In the genomic region with DNA sequence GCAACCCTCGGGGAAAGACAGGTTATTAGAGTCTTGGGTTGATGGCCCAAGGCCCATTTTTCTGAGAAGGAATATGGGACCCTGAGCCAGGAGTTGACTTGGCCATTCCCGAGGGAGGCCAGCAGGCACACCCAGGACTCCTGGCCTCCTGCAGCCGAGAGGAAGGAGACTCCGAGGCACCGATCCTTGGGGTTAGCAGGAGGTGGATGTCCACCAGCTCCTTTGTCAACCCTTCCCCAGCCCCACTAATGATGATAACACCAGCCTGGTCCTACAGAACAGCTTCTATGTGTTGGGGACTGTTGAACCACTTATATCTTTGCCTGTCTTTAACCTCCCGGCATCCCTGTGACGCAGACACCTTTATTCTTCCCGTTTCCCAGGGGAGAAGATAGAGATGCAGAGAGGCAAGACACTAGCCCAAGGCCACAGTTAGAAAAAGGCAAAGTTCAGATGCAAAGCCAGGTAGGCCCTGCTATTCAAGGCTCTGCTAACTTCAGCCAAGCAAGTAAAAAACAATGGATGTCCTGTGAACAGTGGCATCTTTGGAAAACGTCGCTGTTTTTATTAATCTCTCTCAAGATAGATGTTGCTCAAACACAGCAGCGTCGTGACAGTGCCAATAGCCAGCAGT, we compare ENCODE assay signal across 10 cellular contexts.
DNase-seq lines count a peak whose midpoint lies in the region; ATAC-seq, FAIRE-seq and TF ChIP-seq lines count a peak whose summit lies in the region.
"Had no signal": no experiment of that assay in that cellular context is flagged by ENCODE, and none has a peak within 500 bp of the region (broad histone marks: within the 10 kb centered on the region; RNA-seq: fewer than 3 reads in every experiment).

No MANE protein-coding gene starts in this region.

- H3K36me3 Mint-ChIP-seq in IgD-negative memory B cell, result no peaks in the 10 kb centered on the region

- no peaks in the 10 kb centered on the region for H3K36me3 ChIP-seq in endothelial cell of umbilical vein (ENCODE audit: control insufficient read depth in 2 of 2, extremely low read depth in 1 of 2, insufficient read depth in 2 of 2, low read length in 2 of 2)
- no peaks in the 10 kb centered on the region for H3K36me3 ChIP-seq in neural cell (ENCODE audit: insufficient read depth, low read length)

- no peaks in the 10 kb centered on the region for H4K20me1 ChIP-seq in endothelial cell of umbilical vein (replicated peaks; ENCODE audit: control insufficient read depth, extremely low read depth, insufficient read depth, low read length)
- no peaks in the 10 kb centered on the region for H4K20me1 ChIP-seq in neural cell (ENCODE audit: insufficient read depth)

- BruUV-seq in endothelial cell of umbilical vein (replicated peaks; lab: Mats Ljungman, UMichigan), result no TSS peak

- no peak overlapping the region for H3K27ac Mint-ChIP-seq in IgD-negative memory B cell

- no peak overlapping the region for H3K9ac ChIP-seq in endothelial cell of umbilical vein (replicated peaks; ENCODE audit: extremely low read depth, insufficient read depth, low read length)
- peak overlapping the region; percentile 63 for H3K9ac ChIP-seq in neural cell (ENCODE audit: low read length)

- no peak for TF ChIP-seq POLR2A in endothelial cell of umbilical vein (IDR thresholded peaks at IDR 0.05; ENCODE audit: low read depth, low read length)

- POLR2A ChIA-PET in endothelial cell of umbilical vein (lab: Charles Lee), result no interaction called here

- H3K4me3 ChIP-seq in AG10803 (ENCODE audit: low read length) (peak overlapping the region; percentile 38), endothelial cell of umbilical vein (replicated peaks in 1 of 3; ENCODE audit: insufficient read depth in 1 of 3, low read depth in 1 of 3, low read length in 3 of 3) (no peak overlapping the region), neural cell (ENCODE audit: low read length) (peak overlapping the region; percentile 63)

- H3K4me2 ChIP-seq in endothelial cell of umbilical vein (ENCODE audit: insufficient read depth, low read length), result peak overlapping the region; percentile 24
- peak overlapping the region; percentile 71 for H3K4me2 ChIP-seq in neural cell (ENCODE audit: low read length)

- FAIRE-seq in endothelial cell of umbilical vein (lab: Jason Lieb, UNC), result no peak

- H3F3A ChIP-seq in neural cell (ENCODE audit: insufficient read depth, low read length, poor library complexity, severe bottlenecking), result no peaks in the 10 kb centered on the region

- peaks cover 22% of the 10 kb centered on the region for H3K27me3 Mint-ChIP-seq in IgD-negative memory B cell

- no peak for TF ChIP-seq RAD21 in neural cell (conservative IDR thresholded peaks at IDR 0.05)

- DNase-seq in AG10803 (ENCODE audit: low read depth), result no peak
- no peak for DNase-seq in endothelial cell of umbilical vein (ENCODE audit: low read depth, low spot score)
- DNase-seq in NK-92 treated with Interleukin-12 subunit alpha and Interleukin-12 subunit beta, amount 100 ng/mL, for 24 hours (lab: John Stamatoyannopoulos, UW), result no peak
- DNase-seq: activated CD4-positive, alpha-beta T cell treated with anti-CD3 and anti-CD28 coated beads for 1 hour; cerebellar nuclear complex had no signal

- H3K27ac ChIP-seq in endothelial cell of umbilical vein (ENCODE audit: insufficient read depth, low read depth, low read length), result no peak overlapping the region
- H3K27ac ChIP-seq in neural cell (ENCODE audit: low read length), result no peak overlapping the region

- no peak for TF ChIP-seq EP300 in neural cell (conservative IDR thresholded peaks at IDR 0.05; ENCODE audit: poor library complexity, severe bottlenecking)

- H3K27me3 ChIP-seq in endothelial cell of umbilical vein (ENCODE audit: control insufficient read depth in 2 of 2, insufficient read depth in 2 of 2, low read length in 2 of 2) (no peaks in the 10 kb centered on the region), neural cell (ENCODE audit: insufficient read depth, low read depth, low read length) (no peaks in the 10 kb centered on the region)

- dilution Hi-C loops in endothelial cell of umbilical vein (cut with MboI; ENCODE audit: extremely low pct_ligation_motif_present, low sequenced_read_pairs), result no loop called here

- no peaks in the 10 kb centered on the region for H3K9me2 ChIP-seq in neural cell (ENCODE audit: insufficient read depth, low read length)

- ATAC-seq in HG03354 (IDR thresholded peaks at IDR 0.05; ENCODE audit: poor library complexity, severe bottlenecking, unreplicated experiment) (no peak), GM21529 (IDR thresholded peaks at IDR 0.05; ENCODE audit: unreplicated experiment) (no peak), GM21367 (IDR thresholded peaks at IDR 0.05; ENCODE audit: unreplicated experiment) (no peak)

- peak overlapping the region in 3 of 4 donors; percentile 25 to 47 (median 46) for H3K4me3 Mint-ChIP-seq in IgD-negative memory B cell

- H3K9me3 ChIP-seq in endothelial cell of umbilical vein (replicated peaks; ENCODE audit: control insufficient read depth, insufficient read depth, low read length) (no peaks in the 10 kb centered on the region), neural cell (ENCODE audit: low read length) (no peaks in the 10 kb centered on the region)

- peaks cover 0 to 7% (median 2%) of the 10 kb centered on the region in 3 donors for H3K4me1 Mint-ChIP-seq in IgD-negative memory B cell

- no peak overlapping the region for H2AFZ ChIP-seq in endothelial cell of umbilical vein (ENCODE audit: low read depth, low read length)
- peak overlapping the region; percentile 23 for H2AFZ ChIP-seq in neural cell (ENCODE audit: low read depth, low read length)

- no peaks in the 10 kb centered on the region for H3K9me1 ChIP-seq in endothelial cell of umbilical vein (replicated peaks; ENCODE audit: control insufficient read depth, extremely low read depth, insufficient read depth, low read length)

- intact Hi-C loops in endothelial cell of umbilical vein (cut with micrococcal nuclease), result no loop called here

- CTCF ChIA-PET in endothelial cell of umbilical vein (lab: Charles Lee), result no interaction called here

- H3K79me2 ChIP-seq in endothelial cell of umbilical vein (ENCODE audit: control insufficient read depth, insufficient read depth, low read length) (no peaks in the 10 kb centered on the region), neural cell (replicated peaks; ENCODE audit: insufficient read depth, low read length) (no peaks in the 10 kb centered on the region)

- no peak for TF ChIP-seq CTCF in AG10803 (conservative IDR thresholded peaks at IDR 0.05; ENCODE audit: low read length)
- TF ChIP-seq CTCF in endothelial cell of umbilical vein (IDR thresholded peaks at IDR 0.05; ENCODE audit: extremely low read depth in 1 of 2, insufficient read depth in 1 of 2, low read depth in 1 of 2, low read length in 2 of 2), result no peak
- TF ChIP-seq CTCF in neural cell (IDR thresholded peaks at IDR 0.05; ENCODE audit: poor library complexity, severe bottlenecking), result no peak

- H3K4me1 ChIP-seq in endothelial cell of umbilical vein (ENCODE audit: control insufficient read depth, extremely low read depth, insufficient read depth, low read length), result no peaks in the 10 kb centered on the region

- H3K9me3 Mint-ChIP-seq in IgD-negative memory B cell, result peaks cover 0 to 4% (median 0%) of the 10 kb centered on the region in 3 donors

TF ChIP-seq in endothelial cell of umbilical vein, 7 proteins besides CTCF, POLR2A, EP300 and RAD21:
- TF ChIP-seq JUN (IDR thresholded peaks at IDR 0.05; ENCODE audit: borderline replicate concordance, insufficient read depth, insufficient read length, low read depth) (no peak), FOS (IDR thresholded peaks at IDR 0.05; ENCODE audit: borderline replicate concordance, insufficient read depth, low read length) (no peak), MAX (IDR thresholded peaks at IDR 0.05; ENCODE audit: insufficient read depth, insufficient read length) (no peak), GATA2 (IDR thresholded peaks at IDR 0.05; ENCODE audit: insufficient read depth, insufficient read length, low read depth, low read length) (no peak), MYC (IDR thresholded peaks at IDR 0.05; ENCODE audit: low read depth, low read length) (no peak), POLR2AphosphoS5 (IDR thresholded peaks at IDR 0.05; ENCODE audit: insufficient read depth, low read depth, low read length) (no peak), EZH2 (IDR thresholded peaks at IDR 0.05; ENCODE audit: borderline replicate concordance, low read depth, low read length, severe bottlenecking) (no peak)

TF ChIP-seq in neural cell, 6 proteins besides CTCF, POLR2A, EP300 and RAD21:
- no peak for TF ChIP-seq TAF1 (IDR thresholded peaks at IDR 0.05; ENCODE audit: low read depth)
- TF ChIP-seq POLR2AphosphoS5 (IDR thresholded peaks at IDR 0.05), result no peak
- TF ChIP-seq, protein P1, sequence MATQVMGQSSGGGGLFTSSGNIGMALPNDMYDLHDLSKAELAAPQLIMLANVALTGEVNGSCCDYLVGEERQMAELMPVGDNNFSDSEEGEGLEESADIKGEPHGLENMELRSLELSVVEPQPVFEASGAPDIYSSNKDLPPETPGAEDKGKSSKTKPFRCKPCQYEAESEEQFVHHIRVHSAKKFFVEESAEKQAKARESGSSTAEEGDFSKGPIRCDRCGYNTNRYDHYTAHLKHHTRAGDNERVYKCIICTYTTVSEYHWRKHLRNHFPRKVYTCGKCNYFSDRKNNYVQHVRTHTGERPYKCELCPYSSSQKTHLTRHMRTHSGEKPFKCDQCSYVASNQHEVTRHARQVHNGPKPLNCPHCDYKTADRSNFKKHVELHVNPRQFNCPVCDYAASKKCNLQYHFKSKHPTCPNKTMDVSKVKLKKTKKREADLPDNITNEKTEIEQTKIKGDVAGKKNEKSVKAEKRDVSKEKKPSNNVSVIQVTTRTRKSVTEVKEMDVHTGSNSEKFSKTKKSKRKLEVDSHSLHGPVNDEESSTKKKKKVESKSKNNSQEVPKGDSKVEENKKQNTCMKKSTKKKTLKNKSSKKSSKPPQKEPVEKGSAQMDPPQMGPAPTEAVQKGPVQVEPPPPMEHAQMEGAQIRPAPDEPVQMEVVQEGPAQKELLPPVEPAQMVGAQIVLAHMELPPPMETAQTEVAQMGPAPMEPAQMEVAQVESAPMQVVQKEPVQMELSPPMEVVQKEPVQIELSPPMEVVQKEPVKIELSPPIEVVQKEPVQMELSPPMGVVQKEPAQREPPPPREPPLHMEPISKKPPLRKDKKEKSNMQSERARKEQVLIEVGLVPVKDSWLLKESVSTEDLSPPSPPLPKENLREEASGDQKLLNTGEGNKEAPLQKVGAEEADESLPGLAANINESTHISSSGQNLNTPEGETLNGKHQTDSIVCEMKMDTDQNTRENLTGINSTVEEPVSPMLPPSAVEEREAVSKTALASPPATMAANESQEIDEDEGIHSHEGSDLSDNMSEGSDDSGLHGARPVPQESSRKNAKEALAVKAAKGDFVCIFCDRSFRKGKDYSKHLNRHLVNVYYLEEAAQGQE (IDR thresholded peaks at IDR 0.05; ENCODE audit: borderline replicate concordance), result no peak
- TF ChIP-seq EZH2 (IDR thresholded peaks at IDR 0.05; ENCODE audit: borderline replicate concordance, insufficient read depth, low read length, poor library complexity, severe bottlenecking), result no peak
- TF ChIP-seq SMC3 (conservative IDR thresholded peaks at IDR 0.05; ENCODE audit: poor library complexity), result no peak
- no peak for TF ChIP-seq MXI1 (conservative IDR thresholded peaks at IDR 0.05; ENCODE audit: poor library complexity, severe bottlenecking)

Comparison
In these comparisons a context has a peak if more than half of its experiments do, and no peak if none do; other contexts are left out.
1. H3K4me3 ChIP-seq: peak in AG10803 (single experiment) and neural cell (single experiment); none in endothelial cell of umbilical vein (0 of 3).